In the genomic region with DNA sequence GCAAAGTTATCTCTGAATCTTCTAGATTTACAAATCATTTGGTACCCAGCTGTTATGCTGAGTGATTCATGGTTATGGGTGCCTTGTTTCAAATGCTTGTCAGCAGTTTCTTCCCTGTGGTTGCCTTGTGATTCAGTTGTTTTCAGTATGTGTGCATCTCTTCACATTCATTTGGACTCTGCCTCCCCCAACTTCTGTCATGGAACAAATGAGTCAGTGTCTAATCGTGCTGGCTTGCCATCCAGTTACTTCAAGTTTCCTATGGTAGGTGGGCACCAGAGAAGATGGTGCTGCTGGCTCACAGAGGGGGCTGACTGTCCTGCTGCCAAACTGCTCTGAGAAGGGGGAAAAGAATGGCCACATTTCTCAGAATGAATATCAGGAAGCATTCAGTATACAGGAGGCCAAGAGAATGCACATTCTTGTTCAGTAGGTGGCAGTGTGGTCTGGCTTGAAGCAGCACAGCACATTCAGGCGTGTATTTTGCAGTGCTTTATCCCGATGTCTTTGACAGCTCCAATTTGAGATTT, we compare ENCODE assay signal across 1 cellular context.
TF ChIP-seq lines count a peak whose summit lies in the region.

No MANE protein-coding gene starts in this region.

TF ChIP-seq in WTC11, 78 proteins besides CTCF, POLR2A, EP300 and RAD21 (continued from another document):
- TF ChIP-seq, protein P1, sequence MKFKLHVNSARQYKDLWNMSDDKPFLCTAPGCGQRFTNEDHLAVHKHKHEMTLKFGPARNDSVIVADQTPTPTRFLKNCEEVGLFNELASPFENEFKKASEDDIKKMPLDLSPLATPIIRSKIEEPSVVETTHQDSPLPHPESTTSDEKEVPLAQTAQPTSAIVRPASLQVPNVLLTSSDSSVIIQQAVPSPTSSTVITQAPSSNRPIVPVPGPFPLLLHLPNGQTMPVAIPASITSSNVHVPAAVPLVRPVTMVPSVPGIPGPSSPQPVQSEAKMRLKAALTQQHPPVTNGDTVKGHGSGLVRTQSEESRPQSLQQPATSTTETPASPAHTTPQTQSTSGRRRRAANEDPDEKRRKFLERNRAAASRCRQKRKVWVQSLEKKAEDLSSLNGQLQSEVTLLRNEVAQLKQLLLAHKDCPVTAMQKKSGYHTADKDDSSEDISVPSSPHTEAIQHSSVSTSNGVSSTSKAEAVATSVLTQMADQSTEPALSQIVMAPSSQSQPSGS (CRISPR knock-in tag; IDR thresholded peaks at IDR 0.05; ENCODE audit: borderline replicate concordance, low read depth), result no peak
- TF ChIP-seq, protein P2, sequence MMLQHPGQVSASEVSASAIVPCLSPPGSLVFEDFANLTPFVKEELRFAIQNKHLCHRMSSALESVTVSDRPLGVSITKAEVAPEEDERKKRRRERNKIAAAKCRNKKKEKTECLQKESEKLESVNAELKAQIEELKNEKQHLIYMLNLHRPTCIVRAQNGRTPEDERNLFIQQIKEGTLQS (CRISPR knock-in tag; conservative IDR thresholded peaks at IDR 0.05), result no peak
- TF ChIP-seq, protein P3, sequence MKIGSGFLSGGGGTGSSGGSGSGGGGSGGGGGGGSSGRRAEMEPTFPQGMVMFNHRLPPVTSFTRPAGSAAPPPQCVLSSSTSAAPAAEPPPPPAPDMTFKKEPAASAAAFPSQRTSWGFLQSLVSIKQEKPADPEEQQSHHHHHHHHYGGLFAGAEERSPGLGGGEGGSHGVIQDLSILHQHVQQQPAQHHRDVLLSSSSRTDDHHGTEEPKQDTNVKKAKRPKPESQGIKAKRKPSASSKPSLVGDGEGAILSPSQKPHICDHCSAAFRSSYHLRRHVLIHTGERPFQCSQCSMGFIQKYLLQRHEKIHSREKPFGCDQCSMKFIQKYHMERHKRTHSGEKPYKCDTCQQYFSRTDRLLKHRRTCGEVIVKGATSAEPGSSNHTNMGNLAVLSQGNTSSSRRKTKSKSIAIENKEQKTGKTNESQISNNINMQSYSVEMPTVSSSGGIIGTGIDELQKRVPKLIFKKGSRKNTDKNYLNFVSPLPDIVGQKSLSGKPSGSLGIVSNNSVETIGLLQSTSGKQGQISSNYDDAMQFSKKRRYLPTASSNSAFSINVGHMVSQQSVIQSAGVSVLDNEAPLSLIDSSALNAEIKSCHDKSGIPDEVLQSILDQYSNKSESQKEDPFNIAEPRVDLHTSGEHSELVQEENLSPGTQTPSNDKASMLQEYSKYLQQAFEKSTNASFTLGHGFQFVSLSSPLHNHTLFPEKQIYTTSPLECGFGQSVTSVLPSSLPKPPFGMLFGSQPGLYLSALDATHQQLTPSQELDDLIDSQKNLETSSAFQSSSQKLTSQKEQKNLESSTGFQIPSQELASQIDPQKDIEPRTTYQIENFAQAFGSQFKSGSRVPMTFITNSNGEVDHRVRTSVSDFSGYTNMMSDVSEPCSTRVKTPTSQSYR (CRISPR knock-in tag; IDR thresholded peaks at IDR 0.05), result no peak
- TF ChIP-seq JAZF1 (CRISPR knock-in tag; IDR thresholded peaks at IDR 0.05) (no peak), MYBL2 (CRISPR knock-in tag; IDR thresholded peaks at IDR 0.05) (no peak), KAT7 (CRISPR knock-in tag; IDR thresholded peaks at IDR 0.05; ENCODE audit: borderline replicate concordance) (no peak)
TF ChIP-seq in WTC11: peak in this region for 0.
